ENCODE assay signal across 29 cellular contexts in the genomic region with DNA sequence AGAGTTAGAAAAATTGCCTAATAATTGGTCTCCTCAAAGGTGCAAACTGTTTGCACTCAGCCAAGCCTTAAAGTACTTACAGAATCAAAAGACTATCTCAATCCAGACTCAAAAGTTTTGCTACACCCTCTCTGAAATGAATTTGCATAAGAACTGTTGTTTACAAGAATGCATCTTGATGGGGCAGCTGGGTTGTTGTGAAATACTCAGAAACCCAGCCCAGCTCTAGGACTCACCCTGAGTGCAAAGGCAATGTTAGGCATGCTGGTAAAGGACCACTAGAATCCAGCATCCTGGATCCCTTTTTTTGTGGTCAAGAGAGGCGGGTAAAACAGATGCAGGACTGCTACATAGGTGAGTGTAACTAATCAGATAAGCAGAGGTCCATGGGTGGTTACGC.
"Had no signal": no experiment of that assay in that cellular context is flagged by ENCODE, and none has a peak within 500 bp of the region (broad histone marks: within the 10 kb centered on the region; RNA-seq: fewer than 3 reads in every experiment).

No MANE protein-coding gene starts in this region.

- H3K27me3 ChIP-seq: neutrophil, pancreas, spleen, suprapubic skin, testis, tibial artery, upper lobe of left lung, vagina had no signal

- H3K4me2 ChIP-seq: smooth muscle cell had no signal

- FAIRE-seq: pancreas, urothelium cell line had no signal

- H3K4me1 ChIP-seq: pancreas, psoas muscle, spleen, suprapubic skin, testis, tibial artery, upper lobe of left lung, vagina had no signal

- H3K9me3 ChIP-seq: neutrophil, pancreas, psoas muscle, suprapubic skin, testis, tibial artery, upper lobe of left lung, vagina had no signal

- H3K27ac ChIP-seq: neutrophil, pancreas, psoas muscle, skin epidermis, spleen, suprapubic skin, testis, tibial artery, upper lobe of left lung, vagina had no signal

- ATAC-seq: naive thymus-derived CD8-positive, alpha-beta T cell; natural killer cell treated with Interleukin-12 subunit alpha and Interleukin-12 subunit beta and Interleukin-15 and Interleukin-18, amount 100 ng/mL, for 72 hours; psoas muscle; right cardiac atrium; sciatic nerve; stimulated activated memory B cell treated with anti-CD40 and anti-IgM and Interleukin-4, amounts not matched to agents 10 μg/mL and 1 μg/mL and 100 μg/mL, for 72 hours; stimulated activated naive CD8-positive, alpha-beta T cell treated with anti-CD3 and anti-CD28 coated beads, Interleukin-15, amount 100 ng/mL, for 72 hours; stimulated activated naive CD8-positive, alpha-beta T cell treated with anti-CD3 and anti-CD28 coated beads, Interleukin-15, Interleukin-2, amounts not matched to agents 100 U/mL and 50 U/mL, for 24 hours had no signal

- DNase-seq: naive thymus-derived CD8-positive, alpha-beta T cell; nephron progenitor cell; nucleus accumbens; pancreas; psoas muscle; right cardiac atrium; spleen; stimulated activated CD4-positive, alpha-beta T cell treated with anti-CD3 and anti-CD28 coated beads, Interleukin-12 subunit alpha, Interleukin-12 subunit beta, amount 100 ng/mL, for 4 hours; stimulated activated CD4-positive, alpha-beta T cell treated with anti-CD3 and anti-CD28 coated beads, Interleukin-1b, Interleukin-23, amount 100 ng/mL, for 48 hours; stimulated activated CD4-positive, alpha-beta T cell treated with anti-CD3 and anti-CD28 coated beads, Interleukin-4, amount 100 ng/mL, for 1 hour; stimulated activated CD4-positive, alpha-beta T cell treated with anti-CD3 and anti-CD28 coated beads, Interleukin-4, amount 100 ng/mL, for 4 hours; stimulated activated CD8-positive, alpha-beta memory T cell treated with anti-CD3 and anti-CD28 coated beads, Interleukin-4, amount 100 ng/mL, for 48 hours; stimulated activated naive CD4-positive, alpha-beta T cell; stimulated activated naive CD8-positive, alpha-beta T cell treated with anti-CD3 and anti-CD28 coated beads, Interleukin-15, amount 100 ng/mL, for 72 hours; stimulated activated naive CD8-positive, alpha-beta T cell treated with anti-CD3 and anti-CD28 coated beads, Interleukin-15, Interleukin-2, amounts not matched to agents 100 U/mL and 50 U/mL, for 24 hours; substantia nigra; testis; tibial artery; trophoblast cell; upper lobe of left lung had no signal

- H3K4me3 ChIP-seq: pancreas, psoas muscle, skin epidermis, smooth muscle cell, spleen, suprapubic skin, testis, tibial artery, upper lobe of left lung, vagina had no signal

- H3K36me3 ChIP-seq: neutrophil, pancreas, spleen, suprapubic skin, tibial artery, upper lobe of left lung, vagina had no signal
